Comparison of ENCODE assay signal across 8 cellular contexts in the genomic region with DNA sequence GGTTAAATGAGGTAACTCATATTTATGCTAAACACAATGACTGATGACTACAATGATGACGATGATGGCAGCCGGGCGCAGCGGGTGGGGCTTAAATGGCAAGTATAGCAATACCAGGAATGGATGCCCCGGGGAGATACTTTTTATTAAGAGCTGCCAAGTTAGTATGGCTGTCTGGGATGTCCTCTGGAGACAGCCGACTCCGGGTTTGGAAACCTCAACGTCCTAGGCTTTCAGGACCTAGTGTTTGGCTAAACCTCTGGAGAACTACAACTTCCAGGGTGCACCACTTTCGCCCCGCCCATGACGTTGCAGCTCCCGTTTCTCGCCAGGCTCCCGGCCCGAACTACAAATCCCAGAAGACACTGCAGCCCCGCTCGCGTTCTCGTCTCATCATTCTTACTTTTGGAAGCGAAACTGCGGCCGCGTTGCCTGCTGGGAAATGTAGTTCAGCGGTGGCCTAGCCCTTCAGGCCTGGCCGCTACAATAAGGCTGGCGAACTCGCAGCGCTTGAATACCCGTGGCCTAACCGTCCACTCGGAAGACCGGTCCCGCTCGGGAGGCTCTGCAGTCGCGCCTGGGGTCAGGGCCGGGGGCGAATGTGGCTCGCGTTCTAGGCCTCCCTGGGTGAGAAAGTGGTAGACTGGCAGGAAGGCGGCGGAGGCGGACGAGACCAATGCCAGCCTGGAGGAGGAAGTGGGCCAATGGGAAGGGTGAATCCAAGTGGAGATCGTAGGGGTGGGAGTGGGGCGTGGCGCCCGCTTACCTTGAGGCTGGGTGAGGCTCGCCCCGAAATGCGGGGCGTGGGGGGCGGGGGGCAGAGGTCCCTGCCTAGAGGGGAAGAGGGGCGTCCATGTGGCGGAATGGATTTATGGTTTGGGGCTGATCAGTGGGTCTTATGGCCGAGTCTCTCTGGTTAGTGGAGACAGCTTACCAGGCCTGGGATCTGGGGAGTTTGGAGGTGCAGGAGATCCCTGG. TPM values are rescaled to one million over a fixed set of nuclear protein-coding genes. Genes with fewer than 3 reads are reported as not detected.
DNase-seq lines count a peak whose midpoint lies in the region; ATAC-seq lines count a peak whose summit lies in the region.

A gene (plus strand): TSS at position 463 of the 978 bp plus-strand sequence. CDS start 2,221 bp downstream, outside the sequence.

- H3K4me1 Mint-ChIP-seq in dendritic cell treated with granulocyte-macrophage colony-stimulating factor and Interleukin-4, amounts not matched to agents 40 ng/mL and 50 ng/mL, for 4 days (ENCODE audit: low read depth): peaks cover 10% of the 10 kb centered on the region

- peak within 1 kb of the TSS; percentile 93 for H3K27ac Mint-ChIP-seq in dendritic cell treated with granulocyte-macrophage colony-stimulating factor and Interleukin-4, amounts not matched to agents 40 ng/mL and 50 ng/mL, for 4 days

- H3K27me3 Mint-ChIP-seq in dendritic cell treated with granulocyte-macrophage colony-stimulating factor and Interleukin-4, amounts not matched to agents 40 ng/mL and 50 ng/mL, for 4 days: peaks cover 2% of the 10 kb centered on the region

- H3K36me3 Mint-ChIP-seq in dendritic cell treated with granulocyte-macrophage colony-stimulating factor and Interleukin-4, amounts not matched to agents 40 ng/mL and 50 ng/mL, for 4 days (ENCODE audit: low read depth): peaks cover 28% of the 10 kb centered on the region

- no peaks in the 10 kb centered on the region for H3K9me3 Mint-ChIP-seq in dendritic cell treated with granulocyte-macrophage colony-stimulating factor and Interleukin-4, amounts not matched to agents 40 ng/mL and 50 ng/mL, for 4 days

- H3K4me3 Mint-ChIP-seq in dendritic cell treated with granulocyte-macrophage colony-stimulating factor and Interleukin-4, amounts not matched to agents 40 ng/mL and 50 ng/mL, for 4 days: peak within 1 kb of the TSS; percentile 96

- intact Hi-C loops in dendritic cell treated with granulocyte-macrophage colony-stimulating factor and Interleukin-4, amounts not matched to agents 40 ng/mL and 50 ng/mL, for 4 days (cut with micrococcal nuclease): loop anchor here (1.0 to 5.0 kb wide), 2 partner anchors 86 to 300 kb away; a partner anchor contains a TSS

- DNase-seq in C1 segment of cervical spinal cord (lab: John Stamatoyannopoulos, UW): peak; percentile 93 to 98 (median 97)
- peak; percentile 99 for DNase-seq in NCI-H748 treated with DMSO at 0.1 percent for 48 hours (lab: John Stamatoyannopoulos, UW)
- peak; percentile 97 for DNase-seq in activated CD4-positive, alpha-beta T cell treated with anti-CD3 and anti-CD28 coated beads, Interleukin-2, amount 50 U/mL, for 24 hours (ENCODE audit: low read depth in 1 of 2, low spot score in 1 of 2)
- DNase-seq in left lobe of liver (ENCODE audit: low spot score): peak; percentile 99
- peak; percentile 98 for DNase-seq in stimulated activated CD4-positive, alpha-beta T cell treated with anti-CD3 and anti-CD28 coated beads, Interleukin-2, amount 100 ng/mL, for 4 hours (ENCODE audit: low read depth)

- ATAC-seq in GM19372 (IDR thresholded peaks at IDR 0.05; ENCODE audit: low read depth, unreplicated experiment) (peak; percentile 86), HG03558 (IDR thresholded peaks at IDR 0.05; ENCODE audit: extremely low read depth, unreplicated experiment) (peak; percentile 82), left lobe of liver (peak; percentile 96)

RNA-seq across cellular contexts. Expression of the gene that starts here (rescaled TPM):
- 6.5 TPM for total RNA-seq in left lobe of liver

Comparison
In these comparisons a context has a peak if more than half of its experiments do, and no peak if none do; other contexts are left out.
1. Peak in every context shown above with its lines: DNase-seq and ATAC-seq.